Comparison of ENCODE assay signal across 12 cellular contexts in genomic region chrX:153610834-153611209, GRCh38. TPM values are rescaled to one million over a fixed set of nuclear protein-coding genes. Genes with fewer than 3 reads are reported as not detected.
A peak's percentile ranks its signal among the peaks of the same experiment; 100 is the strongest.
DNase-seq lines count a peak whose midpoint lies in the region; ATAC-seq and TF ChIP-seq lines count a peak whose summit lies in the region.
"Had no signal": no experiment of that assay in that cellular context is flagged by ENCODE, and none has a peak within 500 bp of the region (broad histone marks: within the 10 kb centered on the region; RNA-seq: fewer than 3 reads in every experiment).

No MANE protein-coding gene starts in this region.

- H3K4me2 ChIP-seq in osteoblast (ENCODE audit: insufficient read depth, low read length) = no peak overlapping the region

- H3K36me3 ChIP-seq in right lobe of liver = no peaks in the 10 kb centered on the region
- H3K36me3 ChIP-seq in osteoblast (ENCODE audit: insufficient read depth, low read length) = no peaks in the 10 kb centered on the region

- H3K4me1 Mint-ChIP-seq in activated naive CD4-positive, alpha-beta T cell treated with anti-CD3 and anti-CD28 coated beads, Interleukin-2, amount 50 U/mL, for 24 hours = peaks cover 23% of the 10 kb centered on the region
- H3K4me1 Mint-ChIP-seq in activated CD8-positive, alpha-beta T cell treated with anti-CD3 and anti-CD28 coated beads, Interleukin-2, amount 10 ng/mL, durations not matched to agents 7 days and 5 days (ENCODE audit: low read depth) = peaks cover 10% of the 10 kb centered on the region
- H3K4me1 Mint-ChIP-seq in stimulated activated naive CD8-positive, alpha-beta T cell treated with anti-CD3 and anti-CD28 coated beads, Interleukin-15, amount 100 ng/mL, for 72 hours = peaks cover 21% of the 10 kb centered on the region

- no peaks in the 10 kb centered on the region for H3K36me3 Mint-ChIP-seq in activated naive CD4-positive, alpha-beta T cell treated with anti-CD3 and anti-CD28 coated beads, Interleukin-2, amount 50 U/mL, for 24 hours
- no peaks in the 10 kb centered on the region for H3K36me3 Mint-ChIP-seq in activated naive CD4-positive, alpha-beta T cell treated with anti-CD3 and anti-CD28 coated beads, Interleukin-2, amount 50 U/mL, for 72 hours
- no peaks in the 10 kb centered on the region for H3K36me3 Mint-ChIP-seq in activated CD8-positive, alpha-beta T cell treated with anti-CD3 and anti-CD28 coated beads, Interleukin-2, amount 10 ng/mL, durations not matched to agents 7 days and 5 days (ENCODE audit: low read depth)
- H3K36me3 Mint-ChIP-seq: activated naive CD8-positive, alpha-beta T cell treated with anti-CD3 and anti-CD28 coated beads for 36 hours had no signal

- peak overlapping the region; percentile 81 for H3K4me3 Mint-ChIP-seq in activated naive CD4-positive, alpha-beta T cell treated with anti-CD3 and anti-CD28 coated beads, Interleukin-2, amount 50 U/mL, for 24 hours
- H3K4me3 Mint-ChIP-seq in activated CD8-positive, alpha-beta T cell treated with anti-CD3 and anti-CD28 coated beads, Interleukin-2, amount 10 ng/mL, durations not matched to agents 7 days and 5 days = peak overlapping the region; percentile 51
- peak overlapping the region; percentile 79 to 86 for H3K4me3 Mint-ChIP-seq in stimulated activated naive CD8-positive, alpha-beta T cell treated with anti-CD3 and anti-CD28 coated beads, Interleukin-15, amount 100 ng/mL, for 72 hours

- no peak for ATAC-seq in activated naive CD4-positive, alpha-beta T cell treated with anti-CD3 and anti-CD28 coated beads, Interleukin-2, amount 50 U/mL, for 72 hours
- ATAC-seq in activated CD8-positive, alpha-beta T cell treated with anti-CD3 and anti-CD28 coated beads, Interleukin-2, amount 10 ng/mL, durations not matched to agents 7 days and 5 days = no peak
- peak in 1 of 4 donors; percentile 9 for ATAC-seq in right lobe of liver
- no peak for ATAC-seq in stimulated activated naive CD8-positive, alpha-beta T cell treated with anti-CD3 and anti-CD28 coated beads, Interleukin-15, amount 100 ng/mL, for 72 hours

- H3K9me3 ChIP-seq in right lobe of liver (no peaks in the 10 kb centered on the region), osteoblast (ENCODE audit: low read depth, low read length) (no peaks in the 10 kb centered on the region)

- H3K9me3 Mint-ChIP-seq in activated naive CD4-positive, alpha-beta T cell treated with anti-CD3 and anti-CD28 coated beads, Interleukin-2, amount 50 U/mL, for 24 hours = no peaks in the 10 kb centered on the region
- H3K9me3 Mint-ChIP-seq in activated naive CD4-positive, alpha-beta T cell treated with anti-CD3 and anti-CD28 coated beads, Interleukin-2, amount 50 U/mL, for 72 hours = no peaks in the 10 kb centered on the region
- no peaks in the 10 kb centered on the region for H3K9me3 Mint-ChIP-seq in activated CD8-positive, alpha-beta T cell treated with anti-CD3 and anti-CD28 coated beads, Interleukin-2, amount 10 ng/mL, durations not matched to agents 7 days and 5 days (ENCODE audit: insufficient read depth)
- H3K9me3 Mint-ChIP-seq in stimulated activated naive CD8-positive, alpha-beta T cell treated with anti-CD3 and anti-CD28 coated beads, Interleukin-15, amount 100 ng/mL, for 72 hours = no peaks in the 10 kb centered on the region

- no peaks in the 10 kb centered on the region for H3K79me2 ChIP-seq in osteoblast (ENCODE audit: insufficient read depth, low read length)

- H3K27ac ChIP-seq in right lobe of liver (peak overlapping the region in 2 of 3 donors; percentile 47 to 49), osteoblast (ENCODE audit: low read depth, low read length) (no peak overlapping the region)

- no peak overlapping the region for H2AFZ ChIP-seq in osteoblast (ENCODE audit: low read length)

- peaks cover 0 to 10% (median 0%) of the 10 kb centered on the region in 4 donors for H3K4me1 ChIP-seq in right lobe of liver
- H3K4me1 ChIP-seq in osteoblast (ENCODE audit: insufficient read depth, low read length) = peaks cover 13% of the 10 kb centered on the region

- H3K4me3 ChIP-seq in right lobe of liver = peak overlapping the region in 1 of 3 donors; percentile 27
- H3K4me3 ChIP-seq in osteoblast (ENCODE audit: insufficient read depth, low read length) = no peak overlapping the region

- POLR2A ChIA-PET in activated CD8-positive, alpha-beta T cell treated with anti-CD3 and anti-CD28 coated beads, Interleukin-2, amount 10 ng/mL, durations not matched to agents 7 days and 5 days (lab: Charles Lee) = no interaction called here

- H4K20me1 ChIP-seq in osteoblast (ENCODE audit: insufficient read depth, low read length) = no peaks in the 10 kb centered on the region

- CTCF ChIA-PET in activated CD8-positive, alpha-beta T cell treated with anti-CD3 and anti-CD28 coated beads, Interleukin-2, amount 10 ng/mL, durations not matched to agents 7 days and 5 days (lab: Charles Lee) = interaction anchor here (0.6 to 2.2 kb wide), 2 partner anchors 20 to 38 kb away, joined by 3 to 12 read pairs; partner anchors contain the start of gene DUSP9

- no peak for TF ChIP-seq CTCF in right lobe of liver (IDR thresholded peaks at IDR 0.05)
- TF ChIP-seq CTCF in osteoblast (IDR thresholded peaks at IDR 0.05; ENCODE audit: extremely low read depth, low read depth, low read length) = no peak

- intact Hi-C loops in right lobe of liver (cut with DNase I) = no loop called here

- no peak for DNase-seq in activated naive CD4-positive, alpha-beta T cell treated with anti-CD3 and anti-CD28 coated beads, Interleukin-2, amount 50 U/mL, for 72 hours (ENCODE audit: low spot score in 2 of 2)
- DNase-seq in activated CD8-positive, alpha-beta T cell treated with anti-CD3 and anti-CD28 coated beads, Interleukin-2, amount 10 ng/mL, durations not matched to agents 7 days and 5 days = no peak
- peak in 1 of 3 donors; percentile 56 for DNase-seq in right lobe of liver
- DNase-seq in stimulated activated naive CD8-positive, alpha-beta T cell treated with anti-CD3 and anti-CD28 coated beads, Interleukin-15, amount 100 ng/mL, for 72 hours = no peak
- no peak for DNase-seq in T-helper 9 cell
- DNase-seq in SIG-M5 (lab: John Stamatoyannopoulos, UW) = no peak
- DNase-seq in osteoblast (ENCODE audit: insufficient read length, low spot score, missing footprints) = no peak
- DNase-seq: cortex of kidney, GDM1, NCI-H774 had no signal

- no peaks in the 10 kb centered on the region for H3K27me3 Mint-ChIP-seq in activated naive CD4-positive, alpha-beta T cell treated with anti-CD3 and anti-CD28 coated beads, Interleukin-2, amount 50 U/mL, for 24 hours
- peaks cover 7% of the 10 kb centered on the region for H3K27me3 Mint-ChIP-seq in activated CD8-positive, alpha-beta T cell treated with anti-CD3 and anti-CD28 coated beads, Interleukin-2, amount 10 ng/mL, durations not matched to agents 7 days and 5 days (ENCODE audit: low read depth)
- H3K27me3 Mint-ChIP-seq in stimulated activated naive CD8-positive, alpha-beta T cell treated with anti-CD3 and anti-CD28 coated beads, Interleukin-15, amount 100 ng/mL, for 72 hours = no peaks in the 10 kb centered on the region
- H3K27me3 Mint-ChIP-seq: activated naive CD8-positive, alpha-beta T cell treated with anti-CD3 and anti-CD28 coated beads for 36 hours had no signal

- WGBS in right lobe of liver (ENCODE audit: insufficient coverage, low coverage, low lambda C conversion rate, missing lambda C conversion rate) = no CpG with 5 or more reads among the region's 9 CpGs

- TF ChIP-seq POLR2A in right lobe of liver (IDR thresholded peaks at IDR 0.05) = no peak

- H3K27ac Mint-ChIP-seq in activated naive CD4-positive, alpha-beta T cell treated with anti-CD3 and anti-CD28 coated beads, Interleukin-2, amount 50 U/mL, for 24 hours = no peak overlapping the region
- H3K27ac Mint-ChIP-seq in activated naive CD4-positive, alpha-beta T cell treated with anti-CD3 and anti-CD28 coated beads, Interleukin-2, amount 50 U/mL, for 72 hours = no peak overlapping the region
- no peak overlapping the region for H3K27ac Mint-ChIP-seq in activated CD8-positive, alpha-beta T cell treated with anti-CD3 and anti-CD28 coated beads, Interleukin-2, amount 10 ng/mL, durations not matched to agents 7 days and 5 days
- no peak overlapping the region for H3K27ac Mint-ChIP-seq in stimulated activated naive CD8-positive, alpha-beta T cell treated with anti-CD3 and anti-CD28 coated beads, Interleukin-15, amount 100 ng/mL, for 72 hours
- H3K27ac Mint-ChIP-seq: activated naive CD8-positive, alpha-beta T cell treated with anti-CD3 and anti-CD28 coated beads for 36 hours had no signal

- H3K27me3 ChIP-seq in right lobe of liver (no peaks in the 10 kb centered on the region), osteoblast (ENCODE audit: insufficient read depth, low read length) (peaks cover 34% of the 10 kb centered on the region)

RNA-seq across cellular contexts. Expression of gene CCNQ, which starts 11.9 kb away (rescaled TPM):
- 10 to 100 TPM; 13.0 to 14.0 TPM for total RNA-seq in activated naive CD4-positive, alpha-beta T cell treated with anti-CD3 and anti-CD28 coated beads, Interleukin-2, amount 50 U/mL, for 72 hours
- total RNA-seq in activated CD8-positive, alpha-beta T cell treated with anti-CD3 and anti-CD28 coated beads, Interleukin-2, amount 10 ng/mL, durations not matched to agents 7 days and 5 days = 10 to 100 TPM; 23.9 to 24.5 TPM
- 10 to 100 TPM in 2 of 6 experiments, 1 to 10 TPM in 4; 5.6 to 14.0 (median 7.5) TPM for total RNA-seq in right lobe of liver
- total RNA-seq in osteoblast = 29.3 and 33.0 TPM in 2 replicates

RNA-seq across cellular contexts. Expression of gene DUSP9, which starts 36.2 kb away (rescaled TPM):
- total RNA-seq in activated naive CD4-positive, alpha-beta T cell treated with anti-CD3 and anti-CD28 coated beads, Interleukin-2, amount 50 U/mL, for 72 hours = under 1 TPM in 1 of 2 donors, not detected in 1; 0.91 TPM
- not detected for total RNA-seq in activated CD8-positive, alpha-beta T cell treated with anti-CD3 and anti-CD28 coated beads, Interleukin-2, amount 10 ng/mL, durations not matched to agents 7 days and 5 days
- total RNA-seq in right lobe of liver (1 to 10 TPM in 2 of 6 experiments, under 1 TPM in 4; 0.33 to 3.9 (median 0.69) TPM), osteoblast (under 0.01 TPM in 2 replicates)
